Comparison of ENCODE assay signal across 13 cellular contexts in the genomic region with DNA sequence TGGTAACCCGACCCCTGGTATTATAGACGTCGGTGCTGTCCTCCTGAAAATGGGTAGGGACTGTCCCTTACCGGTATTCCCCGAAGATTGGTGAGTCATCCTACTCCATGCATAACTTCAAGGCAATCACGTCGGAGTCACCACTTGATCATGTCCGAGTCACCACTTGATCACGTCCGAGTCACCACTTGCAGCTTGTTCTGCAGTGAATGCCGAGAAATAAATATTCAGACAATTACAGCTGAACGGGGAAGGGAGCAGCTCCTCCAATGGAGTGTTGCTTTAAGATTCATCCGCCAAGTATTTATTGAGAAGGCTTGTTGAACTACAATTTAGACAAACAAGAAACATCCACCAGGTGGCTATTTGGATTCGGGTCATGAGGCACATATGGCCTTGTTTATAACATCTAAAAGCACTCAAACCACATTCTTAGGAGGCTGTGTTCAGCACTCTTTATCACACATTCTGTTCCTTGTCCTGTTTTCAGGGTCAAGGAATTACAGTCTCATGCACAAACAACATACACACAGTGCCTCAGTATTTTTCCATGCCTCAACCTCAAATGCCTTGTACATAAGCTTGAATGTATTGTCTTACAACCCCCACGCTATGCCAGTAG. TPM values are rescaled to one million over a fixed set of nuclear protein-coding genes. Genes with fewer than 3 reads are reported as not detected.
A peak's percentile ranks its signal among the peaks of the same experiment; 100 is the strongest.
DNase-seq lines count a peak whose midpoint lies in the region; ATAC-seq and TF ChIP-seq lines count a peak whose summit lies in the region.
"Had no signal": no experiment of that assay in that cellular context is flagged by ENCODE, and none has a peak within 500 bp of the region (broad histone marks: within the 10 kb centered on the region; RNA-seq: fewer than 3 reads in every experiment).

No MANE protein-coding gene starts in this region.

- ATAC-seq in stimulated activated effector memory CD8-positive, alpha-beta T cell treated with anti-CD3 and anti-CD28 coated beads, Interleukin-12 subunit alpha, Interleukin-12 subunit beta, amount 100 ng/mL, for 72 hours, result no peak

- H3K27ac Mint-ChIP-seq in stimulated activated effector memory CD8-positive, alpha-beta T cell treated with anti-CD3 and anti-CD28 coated beads, Interleukin-12 subunit alpha, Interleukin-12 subunit beta, amount 100 ng/mL, for 72 hours, result no peak overlapping the region
- H3K27ac Mint-ChIP-seq: activated naive CD8-positive, alpha-beta T cell treated with anti-CD3 and anti-CD28 coated beads, Interleukin-2, amount 10 ng/mL, durations not matched to agents 7 days and 5 days had no signal

- H3K9me3 Mint-ChIP-seq in stimulated activated effector memory CD8-positive, alpha-beta T cell treated with anti-CD3 and anti-CD28 coated beads, Interleukin-12 subunit alpha, Interleukin-12 subunit beta, amount 100 ng/mL, for 72 hours, result peaks cover 2% of the 10 kb centered on the region

- H3K36me3 ChIP-seq in kidney epithelial cell (ENCODE audit: control insufficient read depth, insufficient read depth, low read length), result no peaks in the 10 kb centered on the region
- H3K36me3 ChIP-seq: left ventricle myocardium inferior had no signal

- DNase-seq in AG09319 (ENCODE audit: extremely low read depth, low read depth) (peak; percentile 27), HPDE6-E6E7 (ENCODE audit: extremely low spot score) (peak; percentile 71), amniotic stem cell (lab: John Stamatoyannopoulos, UW) (peak; percentile 73), kidney epithelial cell (ENCODE audit: low read depth) (peak; percentile 87), posterior vena cava (ENCODE audit: low spot score) (no peak), NCI-H2196 treated with DMSO at 0.1 percent for 48 hours (lab: John Stamatoyannopoulos, UW; ENCODE audit: unreplicated experiment) (no peak), putamen (ENCODE audit: low spot score) (no peak)
- no peak for DNase-seq in stimulated activated effector memory CD8-positive, alpha-beta T cell treated with anti-CD3 and anti-CD28 coated beads, Interleukin-12 subunit alpha, Interleukin-12 subunit beta, amount 100 ng/mL, for 72 hours (ENCODE audit: low spot score in 2 of 2)
- DNase-seq: activated CD4-positive, alpha-beta T cell treated with anti-CD3 and anti-CD28 coated beads, Interleukin-2, amount 50 U/mL, for 1 hour; activated naive CD8-positive, alpha-beta T cell treated with anti-CD3 and anti-CD28 coated beads, Interleukin-2, amount 10 ng/mL, durations not matched to agents 7 days and 5 days; left ventricle myocardium inferior; NCI-H1105 treated with DMSO at 0.1 percent for 48 hours; retina had no signal

- TF ChIP-seq CTCF in AG09319 (IDR thresholded peaks at IDR 0.05; ENCODE audit: low read depth, low read length) (no peak), kidney epithelial cell (IDR thresholded peaks at IDR 0.05; ENCODE audit: insufficient read depth, low read length, poor library complexity, severe bottlenecking) (no peak)

- H3K27me3 ChIP-seq in kidney epithelial cell (ENCODE audit: control insufficient read depth, insufficient read depth, low read length), result no peaks in the 10 kb centered on the region

- no peak overlapping the region for H3K4me3 Mint-ChIP-seq in stimulated activated effector memory CD8-positive, alpha-beta T cell treated with anti-CD3 and anti-CD28 coated beads, Interleukin-12 subunit alpha, Interleukin-12 subunit beta, amount 100 ng/mL, for 72 hours
- H3K4me3 Mint-ChIP-seq: activated naive CD8-positive, alpha-beta T cell treated with anti-CD3 and anti-CD28 coated beads, Interleukin-2, amount 10 ng/mL, durations not matched to agents 7 days and 5 days had no signal

- intact Hi-C loops in posterior vena cava (cut with DNase I), result no loop called here

- H3K4me1 Mint-ChIP-seq in stimulated activated effector memory CD8-positive, alpha-beta T cell treated with anti-CD3 and anti-CD28 coated beads, Interleukin-12 subunit alpha, Interleukin-12 subunit beta, amount 100 ng/mL, for 72 hours, result no peaks in the 10 kb centered on the region
- H3K4me1 Mint-ChIP-seq: activated naive CD8-positive, alpha-beta T cell treated with anti-CD3 and anti-CD28 coated beads, Interleukin-2, amount 10 ng/mL, durations not matched to agents 7 days and 5 days had no signal

- H3K36me3 Mint-ChIP-seq in stimulated activated effector memory CD8-positive, alpha-beta T cell treated with anti-CD3 and anti-CD28 coated beads, Interleukin-12 subunit alpha, Interleukin-12 subunit beta, amount 100 ng/mL, for 72 hours, result no peaks in the 10 kb centered on the region
- H3K36me3 Mint-ChIP-seq: activated naive CD8-positive, alpha-beta T cell treated with anti-CD3 and anti-CD28 coated beads, Interleukin-2, amount 10 ng/mL, durations not matched to agents 7 days and 5 days had no signal

- H3K4me3 ChIP-seq in kidney epithelial cell (ENCODE audit: low read depth, low read length), result no peak overlapping the region
- H3K4me3 ChIP-seq: left ventricle myocardium inferior had no signal

RNA-seq across cellular contexts. Expression of a gene that starts 43.1 kb away (rescaled TPM):
- 3.1 and 5.9 TPM in 2 replicates for total RNA-seq in kidney epithelial cell
- total RNA-seq in posterior vena cava, result 1 to 10 TPM in 1 of 2 donors, under 1 TPM in 1; 0.81 to 2.8 TPM

Comparison
In these comparisons a context has a peak if more than half of its experiments do, and no peak if none do; other contexts are left out.
1. DNase-seq: peak in AG09319 (single experiment), HPDE6-E6E7 (single experiment), amniotic stem cell (single experiment) and kidney epithelial cell (single experiment); none in posterior vena cava (single experiment), stimulated activated effector memory CD8-positive, alpha-beta T cell treated with anti-CD3 and anti-CD28 coated beads, Interleukin-12 subunit alpha, Interleukin-12 subunit beta, amount 100 ng/mL, for 72 hours (0 of 2), NCI-H2196 treated with DMSO at 0.1 percent for 48 hours (single experiment) and putamen (single experiment).